In genomic region chr7:69693042-69693441, GRCh38 we compare ENCODE assay signal across 25 cellular contexts.
DNase-seq lines count a peak whose midpoint lies in the region; ATAC-seq and TF ChIP-seq lines count a peak whose summit lies in the region.
"Had no signal": no experiment of that assay in that cellular context is flagged by ENCODE, and none has a peak within 500 bp of the region (broad histone marks: within the 10 kb centered on the region; RNA-seq: fewer than 3 reads in every experiment).

No MANE protein-coding gene starts in this region.

- intact Hi-C loops in uterus (cut with DNase I; ENCODE audit: low total_unique reads) = no loop called here

- peaks cover 91% of the 10 kb centered on the region for H3K4me1 ChIP-seq in DOHH2 (ENCODE audit: control insufficient read depth, low read length)
- no peaks in the 10 kb centered on the region for H3K4me1 ChIP-seq in uterus
- H3K4me1 ChIP-seq: A549 had no signal

- peak overlapping the region; percentile 73 for H3K4me2 ChIP-seq in DOHH2 (ENCODE audit: low read length)
- H3K4me2 ChIP-seq: A549, PC-9, SK-N-SH had no signal

- peak overlapping the region; percentile 53 for H3K4me3 ChIP-seq in DOHH2 (ENCODE audit: low read length)
- no peak overlapping the region for H3K4me3 ChIP-seq in uterus
- H3K4me3 ChIP-seq: A549, PC-9 had no signal

- no peaks in the 10 kb centered on the region for H3K9me2 ChIP-seq in DOHH2 (replicated peaks; ENCODE audit: control insufficient read depth, low read length)
- H3K9me2 ChIP-seq: SK-N-SH had no signal

- peaks cover 45% of the 10 kb centered on the region for H3K4me1 Mint-ChIP-seq in mesothelial cell of epicardium

- H3K79me2 ChIP-seq in DOHH2 (ENCODE audit: control insufficient read depth, low read length) = peaks cover 81% of the 10 kb centered on the region

- H3K9me3 ChIP-seq in DOHH2 (ENCODE audit: control insufficient read depth, insufficient read depth, low read length) (no peaks in the 10 kb centered on the region), uterus (no peaks in the 10 kb centered on the region)
- H3K9me3 ChIP-seq: A549, SK-N-SH had no signal

- H3K27ac ChIP-seq in DOHH2 (ENCODE audit: low read depth, low read length) (peak overlapping the region; percentile 95), uterus (no peak overlapping the region)
- H3K27ac ChIP-seq: A549, PC-9 had no signal

- peaks cover 8% of the 10 kb centered on the region for H3K36me3 Mint-ChIP-seq in mesothelial cell of epicardium
- H3K36me3 Mint-ChIP-seq: CD8-positive, alpha-beta T cell had no signal

- peaks cover 10% of the 10 kb centered on the region for H3K36me3 ChIP-seq in DOHH2 (ENCODE audit: control insufficient read depth, low read length)
- no peaks in the 10 kb centered on the region for H3K36me3 ChIP-seq in uterus

- H3F3A ChIP-seq in DOHH2 (ENCODE audit: control insufficient read depth, insufficient read depth) = peaks cover 48% of the 10 kb centered on the region

- peak; percentile 7 for DNase-seq in NCI-H446 treated with DMSO at 0.1 percent for 48 hours (lab: John Stamatoyannopoulos, UW)
- DNase-seq in mesothelial cell of epicardium (ENCODE audit: low spot score in 2 of 2, unreplicated experiment in 2 of 2) = no peak
- no peak for DNase-seq in uterus
- no peak for DNase-seq in DMS153 treated with DMSO at 0.1 percent for 48 hours (lab: John Stamatoyannopoulos, UW; ENCODE audit: unreplicated experiment)
- no peak for DNase-seq in DMS79 (lab: John Stamatoyannopoulos, UW)
- DNase-seq: C1 segment of cervical spinal cord; CD8-positive, alpha-beta T cell; GF-D8; H7; HFFc6; KBM-7; NCI-H1105; NCI-H146; NCI-H2029; NCI-H2227 treated with DMSO at 0.1 percent for 48 hours; NCI-H524 treated with DMSO at 0.1 percent for 48 hours; PC-9; RPMI8226; SHP77 treated with DMSO at 0.1 percent for 48 hours; SK-N-SH; T-helper 9 cell had no signal

- no peaks in the 10 kb centered on the region for H3K27me3 Mint-ChIP-seq in mesothelial cell of epicardium (ENCODE audit: low read depth)

- TF ChIP-seq POLR2A in uterus (IDR thresholded peaks at IDR 0.05) = no peak

- no peak overlapping the region for H3K4me3 Mint-ChIP-seq in mesothelial cell of epicardium
- H3K4me3 Mint-ChIP-seq: CD8-positive, alpha-beta T cell; HFFc6 had no signal

- H3K27me3 ChIP-seq in DOHH2 (ENCODE audit: control insufficient read depth, low read length) (no peaks in the 10 kb centered on the region), uterus (no peaks in the 10 kb centered on the region)

- peak overlapping the region; percentile 27 for H3K27ac Mint-ChIP-seq in mesothelial cell of epicardium
- H3K27ac Mint-ChIP-seq: CD8-positive, alpha-beta T cell; HFFc6 had no signal

- ATAC-seq in HG02759 (IDR thresholded peaks at IDR 0.05; ENCODE audit: unreplicated experiment) = peak; percentile 23
- no peak for ATAC-seq in GM18870 (IDR thresholded peaks at IDR 0.05; ENCODE audit: unreplicated experiment)
- ATAC-seq: A549; CD8-positive, alpha-beta T cell had no signal

- H4K20me1 ChIP-seq in DOHH2 (ENCODE audit: control insufficient read depth, insufficient read depth, low read depth, low read length) = no peaks in the 10 kb centered on the region

- TF ChIP-seq CTCF in DOHH2 (IDR thresholded peaks at IDR 0.05; ENCODE audit: low read depth, low read length, poor library complexity, severe bottlenecking) (no peak), mesothelial cell of epicardium (IDR thresholded peaks at IDR 0.05; ENCODE audit: unreplicated experiment) (no peak), uterus (IDR thresholded peaks at IDR 0.05) (no peak)

- no peaks in the 10 kb centered on the region for H3K9me3 Mint-ChIP-seq in mesothelial cell of epicardium
- H3K9me3 Mint-ChIP-seq: CD8-positive, alpha-beta T cell had no signal
